In genomic region chrX:22095306-22095705, GRCh38 we compare ENCODE assay signal across 10 cellular contexts.
DNase-seq lines count a peak whose midpoint lies in the region; ATAC-seq, FAIRE-seq and TF ChIP-seq lines count a peak whose summit lies in the region.
"Had no signal": no experiment of that assay in that cellular context is flagged by ENCODE, and none has a peak within 500 bp of the region (broad histone marks: within the 10 kb centered on the region; RNA-seq: fewer than 3 reads in every experiment).

No MANE protein-coding gene starts in this region.

- no peak for TF ChIP-seq CTCF in H1 (IDR thresholded peaks at IDR 0.05; ENCODE audit: control extremely low read depth in 1 of 3, insufficient read depth in 1 of 3, low read depth in 1 of 3, low read length in 3 of 3)
- no peak for TF ChIP-seq CTCF in left lung (IDR thresholded peaks at IDR 0.05)
- no peak for TF ChIP-seq CTCF in GM13977 (IDR thresholded peaks at IDR 0.05; ENCODE audit: extremely low read depth, insufficient read depth, missing control alignments)

- H2BK20ac ChIP-seq in H1 (ENCODE audit: low read length): no peak overlapping the region

- no peak for TF ChIP-seq EP300 in H1 (IDR thresholded peaks at IDR 0.05; ENCODE audit: borderline replicate concordance in 1 of 2, low read depth in 2 of 2, low read length in 2 of 2)

- H2AK5ac ChIP-seq in H1 (ENCODE audit: low read depth, low read length): no peak overlapping the region

- FAIRE-seq in H1 (lab: Jason Lieb, UNC): no peak
- FAIRE-seq in small intestine (lab: Jason Lieb, UNC): no peak

- no peak overlapping the region for H2BK120ac ChIP-seq in H1 (replicated peaks; ENCODE audit: low read depth, low read length)

- H3K27ac ChIP-seq in H1 (ENCODE audit: low read depth, low read length): no peak overlapping the region
- H3K27ac ChIP-seq in left lung: no peak overlapping the region
- no peak overlapping the region for H3K27ac ChIP-seq in small intestine (ENCODE audit: low read depth in 1 of 2, low read length in 1 of 2)

- CTCF ChIA-PET in H1 (lab: Charles Lee; ENCODE audit: partially characterized antibody): interaction anchor here (1.1 to 1.8 kb wide), 3 partner anchors 13 to 110 kb away, joined by 3 to 5 read pairs (median 5); no protein-coding TSS in a partner anchor

- intact Hi-C loops in left lung (cut with DNase I): no loop called here

- no peaks in the 10 kb centered on the region for H3K79me2 ChIP-seq in H1 (ENCODE audit: control insufficient read depth in 1 of 2, insufficient read depth in 2 of 2, low read length in 2 of 2)

- H3K23ac ChIP-seq in H1 (ENCODE audit: insufficient read length): no peak overlapping the region

- no peaks in the 10 kb centered on the region; the same call in 1 of the 2 replicates for H3K23me2 ChIP-seq in H1 (ENCODE audit: low read depth, low read length)

- H3K4me1 ChIP-seq in H1 (replicated peaks in 1 of 4; ENCODE audit: control insufficient read depth in 3 of 4, insufficient read depth in 4 of 4, low read length in 3 of 4) (no peaks in the 10 kb centered on the region), left lung (no peaks in the 10 kb centered on the region), small intestine (ENCODE audit: control insufficient read depth in 2 of 2, insufficient read depth in 1 of 2, low read depth in 1 of 2, low read length in 1 of 2) (no peaks in the 10 kb centered on the region)

- no peaks in the 10 kb centered on the region for H3K36me3 ChIP-seq in H1 (ENCODE audit: control insufficient read depth in 2 of 4, insufficient read depth in 4 of 4, low read length in 3 of 4)
- no peaks in the 10 kb centered on the region for H3K36me3 ChIP-seq in left lung
- no peaks in the 10 kb centered on the region for H3K36me3 ChIP-seq in small intestine (ENCODE audit: control insufficient read depth in 2 of 2, insufficient read depth in 2 of 2, low read length in 2 of 2)

- H3K4me3 ChIP-seq in H1 (ENCODE audit: extremely low read depth in 1 of 4, insufficient read depth in 2 of 4, low read depth in 3 of 4, low read length in 4 of 4): no peak overlapping the region
- no peak overlapping the region for H3K4me3 ChIP-seq in left lung
- no peak overlapping the region for H3K4me3 ChIP-seq in small intestine (ENCODE audit: low read depth in 1 of 2, low read length in 2 of 2)

- no peaks in the 10 kb centered on the region for H3K79me1 ChIP-seq in H1 (ENCODE audit: low read depth, low read length)

- H4K20me1 ChIP-seq in H1 (replicated peaks in 1 of 2; ENCODE audit: control insufficient read depth in 1 of 2, insufficient read depth in 2 of 2, low read length in 2 of 2): no peaks in the 10 kb centered on the region

- peak; percentile 58 for ATAC-seq in left lung
- ATAC-seq in HG03521 (IDR thresholded peaks at IDR 0.05; ENCODE audit: unreplicated experiment): no peak
- no peak for ATAC-seq in GM19351 (IDR thresholded peaks at IDR 0.05; ENCODE audit: unreplicated experiment)

- no peak overlapping the region for H3K9ac ChIP-seq in H1 (replicated peaks in 1 of 4; ENCODE audit: extremely low read depth in 1 of 4, low read depth in 3 of 4, low read length in 3 of 4)

- H4K5ac ChIP-seq in H1 (ENCODE audit: insufficient read length, low read depth, low read length): no peak overlapping the region

- no peak overlapping the region for H3K4ac ChIP-seq in H1 (replicated peaks; ENCODE audit: insufficient read length, low read depth, low read length)

- H2BK12ac ChIP-seq in H1 (ENCODE audit: low read depth, low read length): no peak overlapping the region

- peak; percentile 9 for DNase-seq in HT1080 (ENCODE audit: low read depth)
- no peak for DNase-seq in H1 (ENCODE audit: low read depth in 1 of 2, low spot score in 2 of 2)
- peak in 1 of 2 donors; percentile 36 for DNase-seq in left lung
- DNase-seq in small intestine: peak; percentile 55
- DNase-seq in GM13977 (ENCODE audit: low spot score): no peak
- no peak for DNase-seq in NCI-H1105 (lab: John Stamatoyannopoulos, UW)
- DNase-seq: amniotic stem cell, immature natural killer cell had no signal

- H4K91ac ChIP-seq in H1 (replicated peaks; ENCODE audit: insufficient read length, low read length): no peak overlapping the region

- H3K4me2 ChIP-seq in H1 (ENCODE audit: insufficient read depth in 1 of 2, low read depth in 2 of 2, low read length in 2 of 2): no peak overlapping the region

- POLR2A ChIA-PET in H1 (lab: Charles Lee; ENCODE audit: partially characterized antibody): no interaction called here

- H3K56ac ChIP-seq in H1 (replicated peaks; ENCODE audit: insufficient read length, low read depth, low read length): no peak overlapping the region

- H2BK15ac ChIP-seq in H1 (ENCODE audit: low read length): no peak overlapping the region

- no peak for TF ChIP-seq POLR2A in H1 (IDR thresholded peaks at IDR 0.05; ENCODE audit: control extremely low read depth in 1 of 2, low read depth in 2 of 2, low read length in 2 of 2)

- no peak overlapping the region for H3K18ac ChIP-seq in H1 (ENCODE audit: extremely low read depth, low read length)

- H2BK5ac ChIP-seq in H1 (ENCODE audit: low read depth, low read length): no peak overlapping the region

- H3K14ac ChIP-seq in H1 (ENCODE audit: insufficient read length): no peak overlapping the region

- no peak overlapping the region for H4K8ac ChIP-seq in H1 (ENCODE audit: extremely low read depth, insufficient read depth, low read length)

- no peak for TF ChIP-seq RAD21 in H1 (IDR thresholded peaks at IDR 0.05 in 1 of 2, conservative IDR thresholded peaks at IDR 0.05 in 1 of 2; ENCODE audit: low read depth in 2 of 2, low read length in 2 of 2)

- WGBS in H1 (ENCODE audit: extremely low coverage in 1 of 2, insufficient coverage in 1 of 2, insufficient read length in 1 of 2, insufficient replicate concordance in 2 of 2, low coverage in 1 of 2, low lambda C conversion rate in 2 of 2, missing lambda C conversion rate in 1 of 2), 2 experiments: no CpG with 5 or more reads among the region's 3 CpGs
- WGBS in small intestine, 3 donors: 19 to 48% (median 36%) methylated on average over 3 of the region's 3 CpGs

- H3K9me3 ChIP-seq in H1 (ENCODE audit: insufficient read depth in 2 of 2, low read depth in 1 of 2, low read length in 1 of 2) (no peaks in the 10 kb centered on the region), left lung (no peaks in the 10 kb centered on the region), small intestine (ENCODE audit: control insufficient read depth, low read depth) (no peaks in the 10 kb centered on the region)

- H3K27me3 ChIP-seq in H1 (replicated peaks in 1 of 4; ENCODE audit: control insufficient read depth in 3 of 4, extremely low read depth in 1 of 4, insufficient read depth in 3 of 4, low read length in 3 of 4) (no peaks in the 10 kb centered on the region), left lung (no peaks in the 10 kb centered on the region), small intestine (ENCODE audit: control insufficient read depth in 2 of 2, insufficient read depth in 2 of 2, low read length in 2 of 2) (no peaks in the 10 kb centered on the region)

- H2AFZ ChIP-seq in H1 (ENCODE audit: low read length): 0 out of 2 replicates have a peak overlapping the region, but pooled peaks have one; percentile 32

- in situ Hi-C loops in GM13977 (cut with MboI; ENCODE audit: low pct_unique_long_range_greater_than_20kb, low sequenced_read_pairs, unreplicated experiment): no loop called here

TF ChIP-seq in H1, 55 proteins besides CTCF, POLR2A, EP300 and RAD21:
- TF ChIP-seq CHD1 (IDR thresholded peaks at IDR 0.05; ENCODE audit: low read depth, low read length) (no peak), SAP30 (IDR thresholded peaks at IDR 0.05; ENCODE audit: insufficient read depth, insufficient replicate concordance, low read length) (no peak), SP4 (IDR thresholded peaks at IDR 0.05; ENCODE audit: low read length) (no peak), USF2 (IDR thresholded peaks at IDR 0.05; ENCODE audit: low read length) (no peak), FOSL1 (IDR thresholded peaks at IDR 0.05; ENCODE audit: insufficient read depth, low read depth, low read length) (no peak), SIX5 (IDR thresholded peaks at IDR 0.05; ENCODE audit: low read depth, low read length) (no peak), CHD2 (IDR thresholded peaks at IDR 0.05; ENCODE audit: low read length) (no peak)

Comparison
In these comparisons a context has a peak if more than half of its experiments do, and no peak if none do; other contexts are left out.
1. DNase-seq: peak in HT1080 (single experiment) and small intestine (single experiment); none in H1 (0 of 2), GM13977 (single experiment) and NCI-H1105 (single experiment).